Comparison of ENCODE assay signal across 1 cellular context in the genomic region with DNA sequence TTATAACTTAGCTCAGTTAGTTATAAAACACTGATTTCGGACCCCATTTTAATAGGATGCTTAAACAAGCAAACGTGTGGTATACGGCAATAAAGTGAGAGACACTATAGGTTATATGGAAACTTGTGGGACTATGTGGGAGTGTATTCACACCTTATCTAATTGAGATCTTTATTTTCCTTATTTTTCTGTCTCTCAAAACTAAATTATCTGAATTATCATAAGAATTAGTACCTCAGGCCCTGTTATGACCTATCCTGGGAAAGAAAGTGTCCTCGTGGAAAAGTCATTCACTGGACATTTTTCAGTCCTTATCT.
TF ChIP-seq lines count a peak whose summit lies in the region.

No MANE protein-coding gene starts in this region.

TF ChIP-seq in GM23338, 12 proteins besides CTCF, POLR2A, EP300 and RAD21 (continued from another document):
- TF ChIP-seq ZNF114 (CRISPR knock-in tag; IDR thresholded peaks at IDR 0.05), result no peak
